In the genomic region with DNA sequence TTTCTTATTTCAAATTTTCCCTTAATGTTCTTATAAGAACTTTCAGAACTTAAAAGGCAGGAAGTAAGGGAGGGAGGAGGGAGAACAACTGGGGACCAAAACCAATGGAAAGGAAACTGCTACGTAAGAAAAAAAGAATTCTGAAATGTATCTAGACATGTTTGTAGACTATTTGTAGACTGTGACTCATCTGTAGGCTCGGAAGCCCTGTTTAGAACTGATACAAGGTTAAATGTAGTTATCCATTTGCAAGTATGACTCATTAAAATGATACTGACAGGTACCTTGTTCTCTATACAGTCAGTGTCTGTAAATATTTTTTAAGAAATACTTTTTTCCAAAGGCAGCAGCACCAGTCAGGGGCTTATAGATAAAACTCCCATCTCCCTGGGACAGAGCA, we compare ENCODE assay signal across 14 cellular contexts.
DNase-seq lines count a peak whose midpoint lies in the region; ATAC-seq, FAIRE-seq and TF ChIP-seq lines count a peak whose summit lies in the region.
"Had no signal": no experiment of that assay in that cellular context is flagged by ENCODE, and none has a peak within 500 bp of the region (broad histone marks: within the 10 kb centered on the region; RNA-seq: fewer than 3 reads in every experiment).

No MANE protein-coding gene starts in this region.

- no peaks in the 10 kb centered on the region for H3K4me1 Mint-ChIP-seq in T-cell
- H3K4me1 Mint-ChIP-seq: activated B cell treated with CpG ODN at 0.5 μM for 24 hours; brain; H9; stimulated activated naive B cell treated with anti-CD40 and anti-IgM and Interleukin-4, amounts not matched to agents 10 μg/mL and 1 μg/mL and 100 μg/mL, for 72 hours had no signal

- peaks cover 2 to 13% of the 10 kb centered on the region in 2 donors for H3K27me3 Mint-ChIP-seq in T-cell
- H3K27me3 Mint-ChIP-seq: activated B cell treated with CpG ODN at 0.5 μM for 24 hours; stimulated activated naive B cell treated with anti-CD40 and anti-IgM and Interleukin-4, amounts not matched to agents 10 μg/mL and 1 μg/mL and 100 μg/mL, for 72 hours had no signal

- POLR2A ChIA-PET in T-cell (lab: Charles Lee) = no interaction called here

- no peak overlapping the region for H3K4me3 Mint-ChIP-seq in T-cell
- H3K4me3 Mint-ChIP-seq: activated B cell treated with CpG ODN at 0.5 μM for 24 hours; brain; H9; stimulated activated naive B cell treated with anti-CD40 and anti-IgM and Interleukin-4, amounts not matched to agents 10 μg/mL and 1 μg/mL and 100 μg/mL, for 72 hours had no signal

- TF ChIP-seq CTCF in bronchial epithelial cell (IDR thresholded peaks at IDR 0.05; ENCODE audit: insufficient read depth, low read length, severe bottlenecking) (no peak), tibial nerve (IDR thresholded peaks at IDR 0.05) (no peak)

- no peaks in the 10 kb centered on the region for H3K36me3 ChIP-seq in bronchial epithelial cell (ENCODE audit: control insufficient read depth, insufficient read depth, low read length)
- no peaks in the 10 kb centered on the region for H3K36me3 ChIP-seq in tibial nerve

- ATAC-seq in GM21390 (IDR thresholded peaks at IDR 0.05; ENCODE audit: unreplicated experiment) (peak; percentile 97), HG03342 (IDR thresholded peaks at IDR 0.05; ENCODE audit: unreplicated experiment) (peak; percentile 99), T-cell (replicated peaks in 1 of 4) (no peak)

- CTCF ChIA-PET in T-cell (lab: Charles Lee) = no interaction called here

- H3K27me3 ChIP-seq in bronchial epithelial cell (ENCODE audit: control insufficient read depth, insufficient read depth, low read length) = no peaks in the 10 kb centered on the region
- H3K27me3 ChIP-seq in tibial nerve = no peaks in the 10 kb centered on the region

- H3K9me3 ChIP-seq in tibial nerve = peaks cover 0 to 13% (median 0%) of the 10 kb centered on the region in 4 donors

- H3K36me3 Mint-ChIP-seq in T-cell = no peaks in the 10 kb centered on the region
- H3K36me3 Mint-ChIP-seq: stimulated activated naive B cell treated with anti-CD40 and anti-IgM and Interleukin-4, amounts not matched to agents 10 μg/mL and 1 μg/mL and 100 μg/mL, for 72 hours had no signal

- no peaks in the 10 kb centered on the region for H3K4me1 ChIP-seq in tibial nerve

- no peak overlapping the region for H3K27ac ChIP-seq in tibial nerve
- H3K27ac ChIP-seq: C4-2B had no signal

- WGBS in tibial nerve, 2 donors = 22 to 38% methylated on average over 2 of the region's 2 CpGs

- peaks cover 4 to 16% (median 15%) of the 10 kb centered on the region in 3 donors for H3K9me3 Mint-ChIP-seq in T-cell

- no peak for TF ChIP-seq POLR2A in tibial nerve (IDR thresholded peaks at IDR 0.05)

- H3K27ac Mint-ChIP-seq in T-cell = no peak overlapping the region
- H3K27ac Mint-ChIP-seq: activated B cell treated with CpG ODN at 0.5 μM for 24 hours; brain; H9; stimulated activated naive B cell treated with anti-CD40 and anti-IgM and Interleukin-4, amounts not matched to agents 10 μg/mL and 1 μg/mL and 100 μg/mL, for 72 hours had no signal

- no peak for FAIRE-seq in bronchial epithelial cell (lab: Jason Lieb, UNC)

- no peak overlapping the region for H3K4me3 ChIP-seq in bronchial epithelial cell (ENCODE audit: low read depth, low read length)
- H3K4me3 ChIP-seq in tibial nerve = no peak overlapping the region

- peak; percentile 46 for DNase-seq in Daoy (ENCODE audit: low read depth)
- DNase-seq in bronchial epithelial cell (ENCODE audit: low read depth) = peak; percentile 92
- DNase-seq in T-cell = no peak
- no peak for DNase-seq in tibial nerve (ENCODE audit: low spot score in 2 of 2)
- DNase-seq in NCI-H748 (lab: John Stamatoyannopoulos, UW; ENCODE audit: unreplicated experiment) = no peak
- no peak for DNase-seq in DMS114 treated with DMSO at 0.1 percent for 48 hours (lab: John Stamatoyannopoulos, UW; ENCODE audit: unreplicated experiment)
- DNase-seq: activated B cell treated with CpG ODN at 0.5 μM for 24 hours; H9; NCI-H526 treated with DMSO at 0.1 percent for 48 hours; stimulated activated naive B cell treated with anti-CD40 and anti-IgM and Interleukin-4, amounts not matched to agents 10 μg/mL and 1 μg/mL and 100 μg/mL, for 72 hours had no signal

- no peak for TF ChIP-seq EP300 in tibial nerve (IDR thresholded peaks at IDR 0.05)

Comparison
In these comparisons a context has a peak if more than half of its experiments do, and no peak if none do; other contexts are left out.
1. DNase-seq: peak in Daoy (single experiment) and bronchial epithelial cell (single experiment); none in T-cell (0 of 34), tibial nerve (0 of 2), NCI-H748 (single experiment) and DMS114 treated with DMSO at 0.1 percent for 48 hours (single experiment).
2. ATAC-seq: peak in GM21390 (single experiment) and HG03342 (single experiment); none in T-cell (0 of 4).